ENCODE assay signal across 9 cellular contexts in the genomic region with DNA sequence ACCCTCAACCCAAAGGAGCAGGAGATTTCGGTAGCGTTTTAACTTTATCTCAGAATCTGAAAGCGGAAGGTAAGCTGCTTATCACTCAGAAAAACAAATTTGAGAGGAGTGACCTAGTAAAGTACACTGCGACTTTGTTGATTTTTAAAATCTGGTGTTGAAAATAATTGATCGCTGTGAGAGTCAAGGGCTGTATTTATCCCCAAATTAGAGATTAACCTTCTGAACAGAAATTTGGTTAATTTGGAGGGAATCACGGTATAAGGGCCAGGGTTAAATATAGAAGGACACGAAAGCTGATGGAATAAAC. TPM values are rescaled to one million over a fixed set of nuclear protein-coding genes. Genes with fewer than 3 reads are reported as not detected.
DNase-seq lines count a peak whose midpoint lies in the region; ATAC-seq and TF ChIP-seq lines count a peak whose summit lies in the region.
"Had no signal": no experiment of that assay in that cellular context is flagged by ENCODE, and none has a peak within 500 bp of the region (broad histone marks: within the 10 kb centered on the region; RNA-seq: fewer than 3 reads in every experiment).

No MANE protein-coding gene starts in this region.

- TF ChIP-seq CTCF in C4-2B (conservative IDR thresholded peaks at IDR 0.05) = no peak
- TF ChIP-seq CTCF in PC-3 (conservative IDR thresholded peaks at IDR 0.05; ENCODE audit: low read depth, low read length) = no peak
- no peak for TF ChIP-seq CTCF in epithelial cell of proximal tubule (conservative IDR thresholded peaks at IDR 0.05; ENCODE audit: low read depth, low read length)
- no peak for TF ChIP-seq CTCF in osteocyte (IDR thresholded peaks at IDR 0.05)

- H3K27ac ChIP-seq in C4-2B = peak overlapping the region; percentile 49
- peak overlapping the region; percentile 69 for H3K27ac ChIP-seq in PC-3 (ENCODE audit: low read length)

- H3K9ac ChIP-seq in PC-3 (ENCODE audit: low read length) = peak overlapping the region; percentile 65

- peaks cover 26% of the 10 kb centered on the region for H3K4me1 Mint-ChIP-seq in osteocyte (ENCODE audit: unreplicated experiment)

- POLR2A ChIA-PET in PC-3 (lab: Charles Lee; ENCODE audit: unreplicated experiment) = no interaction called here

- ATAC-seq in PC-3 (no peak), HG03571 (IDR thresholded peaks at IDR 0.05; ENCODE audit: unreplicated experiment) (no peak)

- intact Hi-C loops in PC-3 (cut with micrococcal nuclease) = no loop called here

- no peaks in the 10 kb centered on the region for H3K9me2 ChIP-seq in PC-3 (replicated peaks; ENCODE audit: low read length)

- peak overlapping the region; percentile 97 for H2AFZ ChIP-seq in PC-3 (ENCODE audit: low read length)

- H3K27ac Mint-ChIP-seq in osteocyte (ENCODE audit: unreplicated experiment) = peak overlapping the region; percentile 82

- no peaks in the 10 kb centered on the region for H3K9me3 Mint-ChIP-seq in osteocyte (ENCODE audit: unreplicated experiment)

- H3K27me3 ChIP-seq in PC-3 (ENCODE audit: low read length) = no peaks in the 10 kb centered on the region

- peak overlapping the region; percentile 95 for H3K4me2 ChIP-seq in PC-3 (ENCODE audit: low read length)

- no peaks in the 10 kb centered on the region for H4K20me1 ChIP-seq in PC-3 (ENCODE audit: low read length)

- no peaks in the 10 kb centered on the region for H3K36me3 Mint-ChIP-seq in osteocyte (ENCODE audit: unreplicated experiment)

- peaks cover 5% of the 10 kb centered on the region; the same call in 1 of the 2 replicates for H3K79me2 ChIP-seq in PC-3 (ENCODE audit: low read length)

- CTCF ChIA-PET in PC-3 (lab: Charles Lee) = interaction anchor here (0.6 kb wide), 1 partner anchor 166 kb away, joined by 3 read pairs; no protein-coding TSS in a partner anchor

- H3K27me3 Mint-ChIP-seq in osteocyte (ENCODE audit: unreplicated experiment) = no peaks in the 10 kb centered on the region

- H3K4me1 ChIP-seq in PC-3 (ENCODE audit: insufficient read depth, low read length) = peaks cover 7% of the 10 kb centered on the region; the same call in 1 of the 2 replicates

- DNase-seq in PC-3 (peak; percentile 1), epithelial cell of proximal tubule (ENCODE audit: low read depth) (no peak), osteocyte (ENCODE audit: extremely low spot score, unreplicated experiment) (no peak), NCI-H446 treated with DMSO at 0.1 percent for 48 hours (lab: John Stamatoyannopoulos, UW) (no peak), medulla oblongata (ENCODE audit: extremely low spot score) (no peak), middle frontal gyrus (ENCODE audit: extremely low spot score, low spot score) (no peak)

- no peaks in the 10 kb centered on the region for H3K9me3 ChIP-seq in PC-3 (ENCODE audit: low read length)

- TSS peak; percentile 86 for BruUV-seq in PC-3 (replicated peaks; lab: Mats Ljungman, UMichigan)

- no peaks in the 10 kb centered on the region for H3K36me3 ChIP-seq in PC-3 (ENCODE audit: low read depth, low read length)

- peak overlapping the region; percentile 62 for H3K4me3 Mint-ChIP-seq in osteocyte (ENCODE audit: unreplicated experiment)

- peak overlapping the region; percentile 76 for H3K4me3 ChIP-seq in PC-3 (ENCODE audit: low read length)
- H3K4me3 ChIP-seq in epithelial cell of proximal tubule (ENCODE audit: low read depth, low read length) = peak overlapping the region; percentile 54

- H3F3A ChIP-seq in PC-3 (ENCODE audit: low read length, unreplicated experiment) = no peaks in the 10 kb centered on the region

RNA-seq across cellular contexts. Expression of a gene that starts 0.2 kb away (rescaled TPM):
- total RNA-seq in PC-3 (2014; rRNA removed) (13.7 and 16.3 TPM in 2 replicates), epithelial cell of proximal tubule (1.2 and 4.4 TPM in 2 replicates), osteocyte (2.3 and 3.7 TPM in 2 replicates)
- total RNA-seq: T-helper 1 cell treated with Interleukin-12 subunit alpha and Interleukin-12 subunit beta and Interleukin-4 antibody, amounts not matched to agents 30 ng/mL and 1 ng/mL, for 36 hours had no signal
